ENCODE assay signal across 10 cellular contexts in the genomic region with DNA sequence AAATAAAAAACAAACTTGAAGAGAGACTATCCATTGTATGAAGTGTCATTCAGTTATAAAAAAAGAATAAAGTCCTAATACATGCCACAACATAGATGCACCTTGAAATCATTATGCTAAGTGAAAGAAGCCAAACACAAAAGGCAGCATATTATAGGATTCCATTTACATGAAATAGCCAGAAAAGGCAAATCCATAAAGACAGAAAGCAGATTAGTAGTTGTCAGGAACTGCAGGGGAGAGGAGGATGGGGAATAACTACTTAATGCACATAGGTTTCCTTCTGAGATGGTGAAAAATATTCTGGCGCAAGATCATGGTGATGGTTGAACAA. TPM values are rescaled to one million over a fixed set of nuclear protein-coding genes. Genes with fewer than 3 reads are reported as not detected.
DNase-seq lines count a peak whose midpoint lies in the region; ATAC-seq and TF ChIP-seq lines count a peak whose summit lies in the region.
"Had no signal": no experiment of that assay in that cellular context is flagged by ENCODE, and none has a peak within 500 bp of the region (broad histone marks: within the 10 kb centered on the region; RNA-seq: fewer than 3 reads in every experiment).

No MANE protein-coding gene starts in this region.

- DNase-seq in HFFc6 (no peak), PC-9 (no peak), NCI-H1417 (lab: John Stamatoyannopoulos, UW) (no peak), NCI-H187 (lab: John Stamatoyannopoulos, UW) (no peak), GM19240 (ENCODE audit: insufficient read length, low spot score) (no peak)

- no peaks in the 10 kb centered on the region for H4K20me1 ChIP-seq in PC-9 (ENCODE audit: insufficient read depth)

- BruUV-seq in PC-9 (replicated peaks; lab: Mats Ljungman, UMichigan), result no TSS peak

- H3K79me2 ChIP-seq in PC-9 (ENCODE audit: low read depth), result no peaks in the 10 kb centered on the region

- H3K9me3 ChIP-seq in PC-9 (ENCODE audit: insufficient read depth, low read depth) (no peaks in the 10 kb centered on the region), mucosa of stomach (ENCODE audit: control insufficient read depth, low read length) (no peaks in the 10 kb centered on the region)

- ATAC-seq in GM18858 (IDR thresholded peaks at IDR 0.05; ENCODE audit: unreplicated experiment), result peak; percentile 39
- ATAC-seq in activated CD4-positive, CD25-positive, alpha-beta regulatory T cell treated with anti-CD3 and anti-CD28 coated beads, Interleukin-2, amount 50 U/mL, for 24 hours, result no peak

- no peak overlapping the region for H3K27ac ChIP-seq in PC-9

- H3K4me2 ChIP-seq in PC-9, result peak overlapping the region; percentile 28

- no peaks in the 10 kb centered on the region for H3F3A ChIP-seq in PC-9 (ENCODE audit: insufficient read depth, low read depth)

- H2AFZ ChIP-seq in PC-9, result no peak overlapping the region

- POLR2A ChIA-PET in PC-9 (lab: Charles Lee; ENCODE audit: unreplicated experiment), result no interaction called here

- peak overlapping the region; percentile 71; the same call in 1 of the 2 replicates for H3K4me3 Mint-ChIP-seq in HFFc6

- H3K9me3 Mint-ChIP-seq in HFFc6, result no peaks in the 10 kb centered on the region

- CTCF ChIA-PET in PC-9 (lab: Charles Lee), result interaction anchor here (0.6 kb wide), 1 partner anchor 65 kb away, joined by 4 read pairs; a partner anchor contains a TSS

- TF ChIP-seq CTCF in HFFc6 (IDR thresholded peaks at IDR 0.05) (no peak), PC-9 (conservative IDR thresholded peaks at IDR 0.05) (no peak)

- H3K36me3 ChIP-seq in PC-9 (ENCODE audit: low read depth), result no peaks in the 10 kb centered on the region
- no peaks in the 10 kb centered on the region for H3K36me3 ChIP-seq in mucosa of stomach (ENCODE audit: control insufficient read depth, insufficient read depth, low read length)

- no peak overlapping the region for H3K27ac Mint-ChIP-seq in HFFc6

- H3K4me3 ChIP-seq in PC-9 (no peak overlapping the region), mucosa of stomach (ENCODE audit: low read length) (peak overlapping the region; percentile 4)

- intact Hi-C loops in PC-9 (cut with micrococcal nuclease; ENCODE audit: unreplicated experiment), result no loop called here

- no peaks in the 10 kb centered on the region for H3K27me3 ChIP-seq in PC-9 (ENCODE audit: insufficient read depth, low read depth)
- no peaks in the 10 kb centered on the region for H3K27me3 ChIP-seq in mucosa of stomach (ENCODE audit: control insufficient read depth, insufficient read depth, low read length)

- H3K27me3 Mint-ChIP-seq in HFFc6 (ENCODE audit: insufficient read depth), result no peaks in the 10 kb centered on the region

- 0 out of 2 replicates have a peak, but pooled peaks cover 4% of the 10 kb centered on the region for H3K9me2 ChIP-seq in PC-9 (ENCODE audit: insufficient read depth)

- no peak overlapping the region for H3K9ac ChIP-seq in mucosa of stomach (ENCODE audit: low read length)

- H3K4me1 Mint-ChIP-seq in HFFc6 (ENCODE audit: low read depth), result no peaks in the 10 kb centered on the region; the same call in 1 of the 2 replicates

- no peaks in the 10 kb centered on the region for H3K36me3 Mint-ChIP-seq in HFFc6 (ENCODE audit: low read depth)

- H3K4me1 ChIP-seq in PC-9 (replicated peaks; ENCODE audit: insufficient read depth) (no peaks in the 10 kb centered on the region), mucosa of stomach (ENCODE audit: control insufficient read depth, insufficient read depth, low read length) (no peaks in the 10 kb centered on the region)

RNA-seq across cellular contexts. Expression of a gene that starts 6.6 kb away (rescaled TPM):
- not detected for total RNA-seq in HFFc6 (2021; fragmentation: NEBNext Ultra II Directional; extraction: Animal tissue kit (Norgen Biotek cat#: 25700))
- total RNA-seq in PC-9 (2021), result not detected in 2 replicates
- total RNA-seq: activated CD8-positive, alpha-beta memory T cell treated with anti-CD3 and anti-CD28 coated beads for 36 hours; kidney epithelial cell had no signal
